1 cellular context compared by ENCODE assay signal in the genomic region with DNA sequence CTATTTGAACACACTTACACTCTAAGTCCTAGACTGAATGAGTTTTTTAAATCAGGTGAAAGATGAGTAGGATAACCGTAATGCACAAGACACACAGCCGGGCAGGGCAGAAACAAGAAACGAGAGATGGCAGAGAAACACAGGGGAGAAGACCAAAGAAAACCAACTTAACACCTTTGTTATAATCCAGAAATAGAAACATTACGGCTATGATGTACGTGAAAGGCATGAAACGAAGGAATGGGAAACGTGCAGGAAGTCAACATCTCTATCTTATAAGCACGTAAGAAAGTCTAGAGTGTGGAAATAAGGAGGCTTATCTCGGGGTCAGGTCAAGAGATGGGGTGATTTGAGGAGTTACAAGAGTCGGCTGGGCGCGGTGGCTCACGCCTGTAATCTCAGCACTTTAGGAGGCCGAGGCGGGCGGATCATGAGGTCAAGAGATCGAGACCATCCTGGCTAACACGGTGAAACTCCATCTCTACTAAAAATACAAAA.
TF ChIP-seq lines count a peak whose summit lies in the region.

No MANE protein-coding gene starts in this region.

TF ChIP-seq in IMR-90, 13 proteins besides CTCF, POLR2A, EP300 and RAD21:
- no peak for TF ChIP-seq MAZ (IDR thresholded peaks at IDR 0.05; ENCODE audit: borderline replicate concordance, low read depth, low read length)
- no peak for TF ChIP-seq USF2 (IDR thresholded peaks at IDR 0.05; ENCODE audit: low read depth, low read length)
- TF ChIP-seq MXI1 (IDR thresholded peaks at IDR 0.05; ENCODE audit: borderline replicate concordance, low read depth, low read length), result no peak
- TF ChIP-seq BHLHE40 (IDR thresholded peaks at IDR 0.05; ENCODE audit: low read depth, low read length), result no peak
